ENCODE assay signal across 15 cellular contexts in the genomic region with DNA sequence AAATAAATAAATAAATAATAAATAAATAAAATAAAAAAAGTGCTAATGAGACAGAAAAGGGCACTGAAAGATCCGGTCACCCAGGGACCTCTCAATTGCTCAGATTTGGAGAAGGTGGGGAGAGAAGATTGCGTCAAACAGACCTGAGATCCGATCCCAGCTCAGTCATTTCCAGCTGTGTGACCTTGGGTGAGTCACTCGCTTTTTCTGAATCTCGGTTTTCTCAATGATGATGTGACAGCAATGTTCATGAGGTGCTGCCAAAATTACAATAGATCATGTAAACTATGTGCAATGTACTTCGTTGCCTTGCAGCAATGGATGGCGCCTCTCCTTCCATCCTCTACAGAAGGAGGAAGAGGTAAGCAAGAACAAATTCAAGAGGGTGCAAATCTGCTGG. TPM values are rescaled to one million over a fixed set of nuclear protein-coding genes. Genes with fewer than 3 reads are reported as not detected.
A peak's percentile ranks its signal among the peaks of the same experiment; 100 is the strongest.
DNase-seq lines count a peak whose midpoint lies in the region; ATAC-seq and TF ChIP-seq lines count a peak whose summit lies in the region.
"Had no signal": no experiment of that assay in that cellular context is flagged by ENCODE, and none has a peak within 500 bp of the region (broad histone marks: within the 10 kb centered on the region; RNA-seq: fewer than 3 reads in every experiment).

No MANE protein-coding gene starts in this region.

- no peaks in the 10 kb centered on the region for H3K27me3 ChIP-seq in GM23248 (replicated peaks; ENCODE audit: insufficient read depth)
- no peaks in the 10 kb centered on the region for H3K27me3 ChIP-seq in neural progenitor cell
- H3K27me3 ChIP-seq: pancreas had no signal

- H3K9ac ChIP-seq in GM23248 (no peak overlapping the region), neural progenitor cell (no peak overlapping the region)

- H3K9me3 Mint-ChIP-seq in activated CD4-positive, alpha-beta T cell treated with anti-CD3 and anti-CD28 coated beads for 36 hours (ENCODE audit: low read depth), result no peaks in the 10 kb centered on the region
- H3K9me3 Mint-ChIP-seq in activated T-helper 1 cell treated with anti-CD3 and anti-CD28 coated beads, Interleukin-12 subunit alpha, Interleukin-12 subunit beta, Interleukin-2, Interleukin-4 antibody, amounts not matched to agents 30 ng/mL and 10 ng/mL and 1 ng/mL, durations not matched to agents 14 hours and 24 hours and 36 hours, result no peaks in the 10 kb centered on the region
- no peaks in the 10 kb centered on the region for H3K9me3 Mint-ChIP-seq in neural progenitor cell

- peak overlapping the region; percentile 78 for H3K27ac Mint-ChIP-seq in activated CD4-positive, alpha-beta T cell treated with anti-CD3 and anti-CD28 coated beads for 36 hours
- H3K27ac Mint-ChIP-seq in activated T-helper 1 cell treated with anti-CD3 and anti-CD28 coated beads, Interleukin-12 subunit alpha, Interleukin-12 subunit beta, Interleukin-2, Interleukin-4 antibody, amounts not matched to agents 30 ng/mL and 10 ng/mL and 1 ng/mL, durations not matched to agents 14 hours and 24 hours and 36 hours, result peak overlapping the region; percentile 53
- H3K27ac Mint-ChIP-seq in neural progenitor cell, result peak overlapping the region; percentile 78

- no peaks in the 10 kb centered on the region for H3K9me2 ChIP-seq in GM23248 (ENCODE audit: insufficient read depth)

- intact Hi-C loops in activated CD4-positive, alpha-beta T cell treated with anti-CD3 and anti-CD28 coated beads for 36 hours (cut with DNase I, micrococcal nuclease), result no loop called here
- intact Hi-C loops in activated T-helper 1 cell treated with anti-CD3 and anti-CD28 coated beads, Interleukin-12 subunit alpha, Interleukin-12 subunit beta, Interleukin-2, Interleukin-4 antibody, amounts not matched to agents 30 ng/mL and 10 ng/mL and 1 ng/mL, durations not matched to agents 14 hours and 24 hours and 36 hours (cut with micrococcal nuclease), result no loop called here

- H3K4me3 ChIP-seq in GM23248 (no peak overlapping the region), neural progenitor cell (no peak overlapping the region)
- H3K4me3 ChIP-seq: lung, pancreas, SK-N-MC had no signal

- in situ Hi-C loops in GM23248 (cut with MboI), result no loop called here

- peak; percentile 92 for ATAC-seq in activated CD4-positive, alpha-beta T cell treated with anti-CD3 and anti-CD28 coated beads for 36 hours
- no peak for ATAC-seq in HG02763 (IDR thresholded peaks at IDR 0.05; ENCODE audit: unreplicated experiment)
- ATAC-seq: pancreas had no signal

- H3K4me3 Mint-ChIP-seq in activated CD4-positive, alpha-beta T cell treated with anti-CD3 and anti-CD28 coated beads for 36 hours, result peak overlapping the region; percentile 32
- no peak overlapping the region for H3K4me3 Mint-ChIP-seq in activated T-helper 1 cell treated with anti-CD3 and anti-CD28 coated beads, Interleukin-12 subunit alpha, Interleukin-12 subunit beta, Interleukin-2, Interleukin-4 antibody, amounts not matched to agents 30 ng/mL and 10 ng/mL and 1 ng/mL, durations not matched to agents 14 hours and 24 hours and 36 hours
- H3K4me3 Mint-ChIP-seq in neural progenitor cell, result no peak overlapping the region

- no peak overlapping the region for H3K27ac ChIP-seq in GM23248
- H3K27ac ChIP-seq in neural progenitor cell, result no peak overlapping the region
- H3K27ac ChIP-seq: pancreas, SK-N-MC had no signal

- no peaks in the 10 kb centered on the region for H3K79me2 ChIP-seq in GM23248 (ENCODE audit: insufficient read depth)
- no peaks in the 10 kb centered on the region for H3K79me2 ChIP-seq in neural progenitor cell (ENCODE audit: low read depth)

- TF ChIP-seq CTCF in neural progenitor cell (IDR thresholded peaks at IDR 0.05), result no peak

- no peaks in the 10 kb centered on the region for H3K36me3 Mint-ChIP-seq in activated CD4-positive, alpha-beta T cell treated with anti-CD3 and anti-CD28 coated beads for 36 hours (ENCODE audit: low read depth)
- no peaks in the 10 kb centered on the region for H3K36me3 Mint-ChIP-seq in activated T-helper 1 cell treated with anti-CD3 and anti-CD28 coated beads, Interleukin-12 subunit alpha, Interleukin-12 subunit beta, Interleukin-2, Interleukin-4 antibody, amounts not matched to agents 30 ng/mL and 10 ng/mL and 1 ng/mL, durations not matched to agents 14 hours and 24 hours and 36 hours (ENCODE audit: low read depth)
- no peaks in the 10 kb centered on the region for H3K36me3 Mint-ChIP-seq in neural progenitor cell

- POLR2A ChIA-PET in activated CD4-positive, alpha-beta T cell treated with anti-CD3 and anti-CD28 coated beads for 36 hours (lab: Charles Lee), result interaction anchor here (0.7 to 1.0 kb wide), 2 partner anchors 10 to 54 kb away, joined by 3 to 4 read pairs; no protein-coding TSS in a partner anchor

- H3K4me1 ChIP-seq in GM23248 (ENCODE audit: insufficient read depth) (peaks cover 26% of the 10 kb centered on the region), neural progenitor cell (no peaks in the 10 kb centered on the region)
- H3K4me1 ChIP-seq: pancreas had no signal

- no peak overlapping the region for H3K4me2 ChIP-seq in GM23248 (ENCODE audit: unreplicated experiment)
- H3K4me2 ChIP-seq in neural progenitor cell, result no peak overlapping the region

- no peak overlapping the region for H2AFZ ChIP-seq in GM23248
- no peak overlapping the region for H2AFZ ChIP-seq in neural progenitor cell (replicated peaks)

- no peaks in the 10 kb centered on the region for H3K27me3 Mint-ChIP-seq in activated CD4-positive, alpha-beta T cell treated with anti-CD3 and anti-CD28 coated beads for 36 hours
- no peaks in the 10 kb centered on the region for H3K27me3 Mint-ChIP-seq in activated T-helper 1 cell treated with anti-CD3 and anti-CD28 coated beads, Interleukin-12 subunit alpha, Interleukin-12 subunit beta, Interleukin-2, Interleukin-4 antibody, amounts not matched to agents 30 ng/mL and 10 ng/mL and 1 ng/mL, durations not matched to agents 14 hours and 24 hours and 36 hours (ENCODE audit: insufficient read depth)
- H3K27me3 Mint-ChIP-seq in neural progenitor cell (ENCODE audit: insufficient read depth, low read depth), result peaks cover 21% of the 10 kb centered on the region

- DNase-seq in activated CD4-positive, alpha-beta T cell treated with anti-CD3 and anti-CD28 coated beads for 36 hours, result peak; percentile 72
- no peak for DNase-seq in activated CD4-positive, alpha-beta T cell treated with anti-CD3 and anti-CD28 coated beads for 1 hour
- peak; percentile 67 for DNase-seq in GM23248
- no peak for DNase-seq in activated T-helper 1 cell treated with anti-CD3 and anti-CD28 coated beads, Interleukin-12 subunit alpha, Interleukin-12 subunit beta, Interleukin-2, Interleukin-4 antibody, amounts not matched to agents 30 ng/mL and 10 ng/mL and 1 ng/mL, durations not matched to agents 14 hours and 24 hours and 36 hours (ENCODE audit: low spot score)
- DNase-seq in neural progenitor cell (ENCODE audit: low spot score), result no peak
- DNase-seq in NCI-H187 treated with DMSO at 0.1 percent for 48 hours (lab: John Stamatoyannopoulos, UW), result no peak
- no peak for DNase-seq in EL
- DNase-seq: effector CD4-positive, alpha-beta T cell; GOT3; NCI-H1694; NCI-H774; pancreas had no signal

- H3K36me3 ChIP-seq in GM23248 (ENCODE audit: low read depth) (no peaks in the 10 kb centered on the region), neural progenitor cell (no peaks in the 10 kb centered on the region)
- H3K36me3 ChIP-seq: pancreas had no signal

- 62 to 66% methylated on average over 7 of the region's 7 CpGs for WGBS in GM23248 (ENCODE audit: low coverage in 1 of 2, low lambda C conversion rate in 2 of 2, missing lambda C conversion rate in 2 of 2), 2 experiments

- CTCF ChIA-PET in activated CD4-positive, alpha-beta T cell treated with anti-CD3 and anti-CD28 coated beads for 36 hours (lab: Charles Lee), result interaction anchor here (0.6 to 2.0 kb wide), 6 partner anchors 10 to 234 kb away, joined by 3 to 8 read pairs (median 4); no protein-coding TSS in a partner anchor

- peaks cover 34% of the 10 kb centered on the region for H3K4me1 Mint-ChIP-seq in activated CD4-positive, alpha-beta T cell treated with anti-CD3 and anti-CD28 coated beads for 36 hours
- peaks cover 25% of the 10 kb centered on the region for H3K4me1 Mint-ChIP-seq in activated T-helper 1 cell treated with anti-CD3 and anti-CD28 coated beads, Interleukin-12 subunit alpha, Interleukin-12 subunit beta, Interleukin-2, Interleukin-4 antibody, amounts not matched to agents 30 ng/mL and 10 ng/mL and 1 ng/mL, durations not matched to agents 14 hours and 24 hours and 36 hours (ENCODE audit: low read depth)
- peaks cover 5% of the 10 kb centered on the region for H3K4me1 Mint-ChIP-seq in neural progenitor cell

- H3K9me3 ChIP-seq in GM23248 (ENCODE audit: low read depth) (no peaks in the 10 kb centered on the region), neural progenitor cell (ENCODE audit: low read depth) (no peaks in the 10 kb centered on the region)
- H3K9me3 ChIP-seq: pancreas had no signal

- H3F3A ChIP-seq in GM23248 (ENCODE audit: insufficient read depth) (peaks cover 4% of the 10 kb centered on the region; the same call in 1 of the 2 replicates), neural progenitor cell (ENCODE audit: low read depth) (no peaks in the 10 kb centered on the region)

- H4K20me1 ChIP-seq in GM23248 (ENCODE audit: insufficient read depth), result no peaks in the 10 kb centered on the region
- H4K20me1 ChIP-seq in neural progenitor cell (ENCODE audit: low read depth), result no peaks in the 10 kb centered on the region

RNA-seq across cellular contexts. Expression of gene MEF2D, which starts 11.1 kb away (rescaled TPM):
- 10 to 100 TPM; 32.1 to 33.6 TPM for total RNA-seq in activated CD4-positive, alpha-beta T cell treated with anti-CD3 and anti-CD28 coated beads for 36 hours
- 22.3 and 23.6 TPM in 2 replicates for total RNA-seq in GM23248 (2014; rRNA removed; shearing (Covaris generic))
- 32.1 and 34.1 TPM in 2 replicates for polyA plus RNA-seq in GM23248 (2016; fragmentation: Nextera tagmentation; extraction: Ambion mirVana)
- 36.3 and 37.0 TPM in 2 replicates for total RNA-seq in activated T-helper 1 cell treated with anti-CD3 and anti-CD28 coated beads, Interleukin-12 subunit alpha, Interleukin-12 subunit beta, Interleukin-2, Interleukin-4 antibody, amounts not matched to agents 30 ng/mL and 10 ng/mL and 1 ng/mL, durations not matched to agents 14 hours and 24 hours and 36 hours
- total RNA-seq in neural progenitor cell (ENCODE audit: low replicate concordance), result 1.8 and 7.1 TPM in 2 replicates

Comparison
In these comparisons a context has a peak if more than half of its experiments do, and no peak if none do; other contexts are left out.
1. DNase-seq: peak in activated CD4-positive, alpha-beta T cell treated with anti-CD3 and anti-CD28 coated beads for 36 hours (single experiment) and GM23248 (single experiment); none in activated CD4-positive, alpha-beta T cell treated with anti-CD3 and anti-CD28 coated beads for 1 hour (single experiment), activated T-helper 1 cell treated with anti-CD3 and anti-CD28 coated beads, Interleukin-12 subunit alpha, Interleukin-12 subunit beta, Interleukin-2, Interleukin-4 antibody, amounts not matched to agents 30 ng/mL and 10 ng/mL and 1 ng/mL, durations not matched to agents 14 hours and 24 hours and 36 hours (single experiment), neural progenitor cell (single experiment), NCI-H187 treated with DMSO at 0.1 percent for 48 hours (single experiment) and EL (single experiment).
2. Peak in every context shown above with its lines, with median percentiles within 50 percentile points of each other: H3K27ac Mint-ChIP-seq.